Comparison of ENCODE assay signal across 1 cellular context in the genomic region with DNA sequence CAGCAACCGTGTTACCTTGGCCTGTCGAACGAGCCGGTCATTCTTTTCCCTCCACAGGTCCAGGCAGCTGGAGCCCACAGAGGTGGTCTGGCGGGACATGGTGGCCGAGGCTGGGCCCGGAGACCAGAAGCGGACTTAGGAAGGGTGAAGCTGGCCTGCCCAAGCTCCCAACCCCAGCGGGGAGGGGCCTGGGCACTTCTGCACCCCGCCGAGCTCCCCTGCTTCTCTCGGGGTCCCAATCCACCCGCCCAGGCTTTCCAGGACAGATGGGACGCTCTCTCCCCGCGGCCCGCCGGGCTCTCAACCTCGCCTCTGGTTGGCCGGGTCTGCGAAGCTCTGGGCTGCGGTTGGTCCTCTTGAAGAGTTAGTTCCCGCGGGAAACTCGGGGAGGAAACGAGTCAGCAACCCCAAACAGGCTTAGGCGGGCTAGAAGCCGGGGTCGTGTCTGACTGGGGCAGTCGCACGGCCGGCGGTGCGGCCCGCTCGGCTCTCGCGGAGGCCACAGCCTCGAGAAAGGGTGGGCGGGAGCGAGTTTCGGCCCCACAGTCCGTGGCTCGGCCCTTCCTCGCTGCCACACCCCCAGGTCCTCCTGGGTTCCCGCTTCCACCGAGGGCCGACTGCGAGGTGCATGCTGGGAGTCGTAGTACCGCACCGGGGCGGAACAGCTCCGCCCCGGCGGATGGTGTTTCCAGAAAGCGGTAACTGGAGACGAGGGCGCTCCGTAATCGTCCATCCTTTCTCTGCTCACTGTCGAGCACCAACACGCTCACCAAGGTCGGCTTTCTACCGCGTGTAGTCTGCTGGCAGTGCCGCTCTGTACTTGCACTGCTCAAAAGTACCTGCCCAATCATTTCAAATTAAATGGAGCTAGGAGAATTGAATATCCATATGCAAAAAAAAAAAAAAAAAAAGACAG.
TF ChIP-seq lines count a peak whose summit lies in the region.

Gene FANCG, minus strand, starts transcription at position 517 of the 916 bp plus-strand sequence. Its CDS starts 418 bp downstream, at position 99.

TF ChIP-seq in K562, 482 proteins besides CTCF, POLR2A, EP300 and RAD21 (continued from another document and continues in another):
- TF ChIP-seq CTCFL (IDR thresholded peaks at IDR 0.05; ENCODE audit: borderline replicate concordance, insufficient read depth, low read depth, low read length, poor library complexity, severe bottlenecking) (no peak), ATF4 (CRISPR knock-in tag; IDR thresholded peaks at IDR 0.05) (no peak), ZNF121 (CRISPR knock-in tag; conservative IDR thresholded peaks at IDR 0.05) (no peak), TARDBP (IDR thresholded peaks at IDR 0.05) (no peak), SIRT6 (IDR thresholded peaks at IDR 0.05; ENCODE audit: low read depth, low read length) (no peak), SUPT5H (IDR thresholded peaks at IDR 0.05) (peak; percentile 59), MXD1 (CRISPR knock-in tag; IDR thresholded peaks at IDR 0.05; ENCODE audit: borderline replicate concordance, poor library complexity, severe bottlenecking) (no peak), BHLHE40 (IDR thresholded peaks at IDR 0.05; ENCODE audit: low read length) (no peak), KDM4B (IDR thresholded peaks at IDR 0.05; ENCODE audit: borderline replicate concordance in 2 of 2, low read depth in 1 of 2) (no peak), NEUROD1 (IDR thresholded peaks at IDR 0.05; ENCODE audit: borderline replicate concordance, low read depth, low read length, partially characterized antibody) (no peak), RBFOX2 (IDR thresholded peaks at IDR 0.05; ENCODE audit: low read depth, low read length) (peak; percentile 88), HNRNPUL1 (IDR thresholded peaks at IDR 0.05; ENCODE audit: low read length) (no peak), XRCC4 (IDR thresholded peaks at IDR 0.05; ENCODE audit: extremely low read depth, insufficient read depth, insufficient read length) (no peak), ZFX (CRISPR knock-in tag; IDR thresholded peaks at IDR 0.05) (peak; percentile 76), ZNF512 (tag; IDR thresholded peaks at IDR 0.05) (no peak), HMG20A (CRISPR knock-in tag; conservative IDR thresholded peaks at IDR 0.05) (no peak), DPF2 (IDR thresholded peaks at IDR 0.05) (no peak), SAFB2 (IDR thresholded peaks at IDR 0.05; ENCODE audit: borderline replicate concordance, low read depth, low read length, severe bottlenecking) (no peak), GATAD2B (IDR thresholded peaks at IDR 0.05; ENCODE audit: borderline replicate concordance) (no peak), FOXK1 (CRISPR knock-in tag; IDR thresholded peaks at IDR 0.05; ENCODE audit: borderline replicate concordance) (no peak), CGGBP1 (CRISPR knock-in tag; IDR thresholded peaks at IDR 0.05) (no peak), POLR2AphosphoS5 (IDR thresholded peaks at IDR 0.05; ENCODE audit: control insufficient read depth, insufficient read depth, low read depth, low read length) (no peak), HCFC1 (IDR thresholded peaks at IDR 0.05; ENCODE audit: low read depth, low read length) (peak; percentile 89), ZNF316 (IDR thresholded peaks at IDR 0.05) (no peak), CBX2 (IDR thresholded peaks at IDR 0.05; ENCODE audit: insufficient read depth, low read length, poor library complexity, severe bottlenecking) (no peak), TAF7 (tag; IDR thresholded peaks at IDR 0.05) (no peak), ZNF324 (CRISPR knock-in tag; IDR thresholded peaks at IDR 0.05) (no peak), CCNT2 (IDR thresholded peaks at IDR 0.05; ENCODE audit: borderline replicate concordance, extremely low read depth, insufficient read length, low read depth, low read length) (peak; percentile 73), ATF7 (IDR thresholded peaks at IDR 0.05) (peak; percentile 57; the same call in 1 of the 2 replicates), GTF3C2 (IDR thresholded peaks at IDR 0.05; ENCODE audit: borderline replicate concordance, extremely low read depth, insufficient read length) (no peak), NRF1 (conservative IDR thresholded peaks at IDR 0.05 in 1 of 2, IDR thresholded peaks at IDR 0.05 in 1 of 2) (peak; percentile 33 to 46; a peak in 2 of 4 replicates), YY1 (IDR thresholded peaks at IDR 0.05; ENCODE audit: borderline replicate concordance in 1 of 3, control insufficient read depth in 1 of 3, extremely low read depth in 1 of 3, insufficient read depth in 3 of 3, insufficient read length in 1 of 3, insufficient replicate concordance in 2 of 3, low read depth in 1 of 3, low read length in 2 of 3) (peak in 2 of 3 experiments; percentile 63 to 71), ZNF133 (CRISPR knock-in tag; IDR thresholded peaks at IDR 0.05) (no peak)
- TF ChIP-seq, protein P1, sequence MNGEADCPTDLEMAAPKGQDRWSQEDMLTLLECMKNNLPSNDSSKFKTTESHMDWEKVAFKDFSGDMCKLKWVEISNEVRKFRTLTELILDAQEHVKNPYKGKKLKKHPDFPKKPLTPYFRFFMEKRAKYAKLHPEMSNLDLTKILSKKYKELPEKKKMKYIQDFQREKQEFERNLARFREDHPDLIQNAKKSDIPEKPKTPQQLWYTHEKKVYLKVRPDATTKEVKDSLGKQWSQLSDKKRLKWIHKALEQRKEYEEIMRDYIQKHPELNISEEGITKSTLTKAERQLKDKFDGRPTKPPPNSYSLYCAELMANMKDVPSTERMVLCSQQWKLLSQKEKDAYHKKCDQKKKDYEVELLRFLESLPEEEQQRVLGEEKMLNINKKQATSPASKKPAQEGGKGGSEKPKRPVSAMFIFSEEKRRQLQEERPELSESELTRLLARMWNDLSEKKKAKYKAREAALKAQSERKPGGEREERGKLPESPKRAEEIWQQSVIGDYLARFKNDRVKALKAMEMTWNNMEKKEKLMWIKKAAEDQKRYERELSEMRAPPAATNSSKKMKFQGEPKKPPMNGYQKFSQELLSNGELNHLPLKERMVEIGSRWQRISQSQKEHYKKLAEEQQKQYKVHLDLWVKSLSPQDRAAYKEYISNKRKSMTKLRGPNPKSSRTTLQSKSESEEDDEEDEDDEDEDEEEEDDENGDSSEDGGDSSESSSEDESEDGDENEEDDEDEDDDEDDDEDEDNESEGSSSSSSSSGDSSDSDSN (IDR thresholded peaks at IDR 0.05; ENCODE audit: borderline replicate concordance in 1 of 2, low read depth in 2 of 2, low read length in 2 of 2): peak in 1 of 2 experiments; percentile 56; a peak in 1 of 4 replicates
- TF ChIP-seq, protein P2, sequence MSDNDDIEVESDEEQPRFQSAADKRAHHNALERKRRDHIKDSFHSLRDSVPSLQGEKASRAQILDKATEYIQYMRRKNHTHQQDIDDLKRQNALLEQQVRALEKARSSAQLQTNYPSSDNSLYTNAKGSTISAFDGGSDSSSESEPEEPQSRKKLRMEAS (CRISPR knock-in tag; IDR thresholded peaks at IDR 0.05): peak; percentile 54; the same call in 1 of the 2 replicates
- TF ChIP-seq, protein P3, sequence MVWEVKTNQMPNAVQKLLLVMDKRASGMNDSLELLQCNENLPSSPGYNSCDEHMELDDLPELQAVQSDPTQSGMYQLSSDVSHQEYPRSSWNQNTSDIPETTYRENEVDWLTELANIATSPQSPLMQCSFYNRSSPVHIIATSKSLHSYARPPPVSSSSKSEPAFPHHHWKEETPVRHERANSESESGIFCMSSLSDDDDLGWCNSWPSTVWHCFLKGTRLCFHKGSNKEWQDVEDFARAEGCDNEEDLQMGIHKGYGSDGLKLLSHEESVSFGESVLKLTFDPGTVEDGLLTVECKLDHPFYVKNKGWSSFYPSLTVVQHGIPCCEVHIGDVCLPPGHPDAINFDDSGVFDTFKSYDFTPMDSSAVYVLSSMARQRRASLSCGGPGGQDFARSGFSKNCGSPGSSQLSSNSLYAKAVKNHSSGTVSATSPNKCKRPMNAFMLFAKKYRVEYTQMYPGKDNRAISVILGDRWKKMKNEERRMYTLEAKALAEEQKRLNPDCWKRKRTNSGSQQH (CRISPR knock-in tag; IDR thresholded peaks at IDR 0.05): no peak
- TF ChIP-seq, protein P4, sequence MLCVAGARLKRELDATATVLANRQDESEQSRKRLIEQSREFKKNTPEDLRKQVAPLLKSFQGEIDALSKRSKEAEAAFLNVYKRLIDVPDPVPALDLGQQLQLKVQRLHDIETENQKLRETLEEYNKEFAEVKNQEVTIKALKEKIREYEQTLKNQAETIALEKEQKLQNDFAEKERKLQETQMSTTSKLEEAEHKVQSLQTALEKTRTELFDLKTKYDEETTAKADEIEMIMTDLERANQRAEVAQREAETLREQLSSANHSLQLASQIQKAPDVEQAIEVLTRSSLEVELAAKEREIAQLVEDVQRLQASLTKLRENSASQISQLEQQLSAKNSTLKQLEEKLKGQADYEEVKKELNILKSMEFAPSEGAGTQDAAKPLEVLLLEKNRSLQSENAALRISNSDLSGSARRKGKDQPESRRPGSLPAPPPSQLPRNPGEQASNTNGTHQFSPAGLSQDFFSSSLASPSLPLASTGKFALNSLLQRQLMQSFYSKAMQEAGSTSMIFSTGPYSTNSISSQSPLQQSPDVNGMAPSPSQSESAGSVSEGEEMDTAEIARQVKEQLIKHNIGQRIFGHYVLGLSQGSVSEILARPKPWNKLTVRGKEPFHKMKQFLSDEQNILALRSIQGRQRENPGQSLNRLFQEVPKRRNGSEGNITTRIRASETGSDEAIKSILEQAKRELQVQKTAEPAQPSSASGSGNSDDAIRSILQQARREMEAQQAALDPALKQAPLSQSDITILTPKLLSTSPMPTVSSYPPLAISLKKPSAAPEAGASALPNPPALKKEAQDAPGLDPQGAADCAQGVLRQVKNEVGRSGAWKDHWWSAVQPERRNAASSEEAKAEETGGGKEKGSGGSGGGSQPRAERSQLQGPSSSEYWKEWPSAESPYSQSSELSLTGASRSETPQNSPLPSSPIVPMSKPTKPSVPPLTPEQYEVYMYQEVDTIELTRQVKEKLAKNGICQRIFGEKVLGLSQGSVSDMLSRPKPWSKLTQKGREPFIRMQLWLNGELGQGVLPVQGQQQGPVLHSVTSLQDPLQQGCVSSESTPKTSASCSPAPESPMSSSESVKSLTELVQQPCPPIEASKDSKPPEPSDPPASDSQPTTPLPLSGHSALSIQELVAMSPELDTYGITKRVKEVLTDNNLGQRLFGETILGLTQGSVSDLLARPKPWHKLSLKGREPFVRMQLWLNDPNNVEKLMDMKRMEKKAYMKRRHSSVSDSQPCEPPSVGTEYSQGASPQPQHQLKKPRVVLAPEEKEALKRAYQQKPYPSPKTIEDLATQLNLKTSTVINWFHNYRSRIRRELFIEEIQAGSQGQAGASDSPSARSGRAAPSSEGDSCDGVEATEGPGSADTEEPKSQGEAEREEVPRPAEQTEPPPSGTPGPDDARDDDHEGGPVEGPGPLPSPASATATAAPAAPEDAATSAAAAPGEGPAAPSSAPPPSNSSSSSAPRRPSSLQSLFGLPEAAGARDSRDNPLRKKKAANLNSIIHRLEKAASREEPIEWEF (CRISPR knock-in tag; IDR thresholded peaks at IDR 0.05): no peak
